ENCODE assay signal across 21 cellular contexts in genomic region chr20:8505817-8506216, GRCh38.
"Had no signal": no experiment of that assay in that cellular context is flagged by ENCODE, and none has a peak within 500 bp of the region (broad histone marks: within the 10 kb centered on the region; RNA-seq: fewer than 3 reads in every experiment).

No MANE protein-coding gene starts in this region.

- H3K36me3 Mint-ChIP-seq: activated naive CD4-positive, alpha-beta T cell treated with anti-CD3 and anti-CD28 coated beads, Interleukin-2, amount 50 U/mL, for 72 hours; memory B cell; naive B cell; neural progenitor cell; stimulated activated naive B cell treated with anti-CD40 and anti-IgM and Interleukin-4, amounts not matched to agents 10 μg/mL and 1 μg/mL and 100 μg/mL, for 72 hours had no signal

- H3K27me3 Mint-ChIP-seq: dendritic cell treated with granulocyte-macrophage colony-stimulating factor and Interleukin-4, amounts not matched to agents 40 ng/mL and 50 ng/mL, for 4 days; effector memory CD8-positive, alpha-beta T cell; memory B cell; naive B cell; stimulated activated naive B cell treated with anti-CD40 and anti-IgM and Interleukin-4, amounts not matched to agents 10 μg/mL and 1 μg/mL and 100 μg/mL, for 72 hours had no signal

- H3K4me1 ChIP-seq: neural progenitor cell, spleen, upper lobe of left lung had no signal

- DNase-seq: activated CD4-positive, alpha-beta T cell treated with anti-CD3 and anti-CD28 coated beads for 1 hour; activated CD4-positive, alpha-beta T cell treated with anti-CD3 and anti-CD28 coated beads, Interleukin-2, amount 50 U/mL, for 48 hours; activated gamma-delta T cell treated with Interleukin-2 at 50 U/mL for 16 hours; adrenal gland; effector memory CD8-positive, alpha-beta T cell; foreskin fibroblast; naive B cell; ovary; sigmoid colon; spleen; stimulated activated CD4-positive, alpha-beta T cell treated with anti-CD3 and anti-CD28 coated beads, Interleukin-4, amount 100 ng/mL, for 4 hours; stimulated activated naive B cell treated with anti-CD40 and anti-IgM and Interleukin-4, amounts not matched to agents 10 μg/mL and 1 μg/mL and 100 μg/mL, for 72 hours; upper lobe of left lung had no signal

- H3K36me3 ChIP-seq: adrenal gland, neural progenitor cell, ovary, sigmoid colon, spleen, thoracic aorta, upper lobe of left lung had no signal

- H2AFZ ChIP-seq: hepatocyte, neural progenitor cell had no signal

- H3K4me3 Mint-ChIP-seq: dendritic cell treated with granulocyte-macrophage colony-stimulating factor and Interleukin-4, amounts not matched to agents 40 ng/mL and 50 ng/mL, for 4 days; effector memory CD8-positive, alpha-beta T cell; memory B cell; naive B cell; neural progenitor cell; stimulated activated naive B cell treated with anti-CD40 and anti-IgM and Interleukin-4, amounts not matched to agents 10 μg/mL and 1 μg/mL and 100 μg/mL, for 72 hours; T-helper 1 cell treated with Interleukin-12 subunit alpha and Interleukin-12 subunit beta and Interleukin-4 antibody, amounts not matched to agents 30 μg/mL and 1 μg/mL, for 36 hours had no signal

- H3K79me2 ChIP-seq: hepatocyte had no signal

- H3K9me3 Mint-ChIP-seq: effector memory CD8-positive, alpha-beta T cell; memory B cell; naive B cell; neural progenitor cell; T-helper 1 cell treated with Interleukin-12 subunit alpha and Interleukin-12 subunit beta and Interleukin-4 antibody, amounts not matched to agents 30 μg/mL and 1 μg/mL, for 36 hours had no signal

- H3K4me2 ChIP-seq: hepatocyte, neural progenitor cell had no signal

- H3K4me3 ChIP-seq: adrenal gland, hepatocyte, neural progenitor cell, ovary, sigmoid colon, spleen, thoracic aorta, upper lobe of left lung had no signal

- H3K27me3 ChIP-seq: adrenal gland, hepatocyte, neural progenitor cell, ovary, sigmoid colon, spleen, upper lobe of left lung had no signal

- H3K9ac ChIP-seq: neural progenitor cell had no signal

- H3K9me3 ChIP-seq: adrenal gland, ovary, sigmoid colon, spleen, thoracic aorta, upper lobe of left lung had no signal

- H3K4me1 Mint-ChIP-seq: naive B cell; neural progenitor cell; stimulated activated naive B cell treated with anti-CD40 and anti-IgM and Interleukin-4, amounts not matched to agents 10 μg/mL and 1 μg/mL and 100 μg/mL, for 72 hours had no signal

- H3K27ac Mint-ChIP-seq: activated naive CD4-positive, alpha-beta T cell treated with anti-CD3 and anti-CD28 coated beads, Interleukin-2, amount 50 U/mL, for 72 hours; dendritic cell treated with granulocyte-macrophage colony-stimulating factor and Interleukin-4, amounts not matched to agents 40 ng/mL and 50 ng/mL, for 4 days; effector memory CD8-positive, alpha-beta T cell; memory B cell; naive B cell; neural progenitor cell; stimulated activated naive B cell treated with anti-CD40 and anti-IgM and Interleukin-4, amounts not matched to agents 10 μg/mL and 1 μg/mL and 100 μg/mL, for 72 hours; T-helper 1 cell treated with Interleukin-12 subunit alpha and Interleukin-12 subunit beta and Interleukin-4 antibody, amounts not matched to agents 30 μg/mL and 1 μg/mL, for 36 hours had no signal

- H3K27ac ChIP-seq: adrenal gland, hepatocyte, neural progenitor cell, ovary, sigmoid colon, thoracic aorta, upper lobe of left lung, VCaP had no signal

- ATAC-seq: activated naive CD4-positive, alpha-beta T cell treated with anti-CD3 and anti-CD28 coated beads, Interleukin-2, amount 50 U/mL, for 72 hours; effector memory CD8-positive, alpha-beta T cell; stimulated activated naive B cell treated with anti-CD40 and anti-IgM and Interleukin-4, amounts not matched to agents 10 μg/mL and 1 μg/mL and 100 μg/mL, for 72 hours had no signal
